10 cellular contexts compared by ENCODE assay signal in the genomic region with DNA sequence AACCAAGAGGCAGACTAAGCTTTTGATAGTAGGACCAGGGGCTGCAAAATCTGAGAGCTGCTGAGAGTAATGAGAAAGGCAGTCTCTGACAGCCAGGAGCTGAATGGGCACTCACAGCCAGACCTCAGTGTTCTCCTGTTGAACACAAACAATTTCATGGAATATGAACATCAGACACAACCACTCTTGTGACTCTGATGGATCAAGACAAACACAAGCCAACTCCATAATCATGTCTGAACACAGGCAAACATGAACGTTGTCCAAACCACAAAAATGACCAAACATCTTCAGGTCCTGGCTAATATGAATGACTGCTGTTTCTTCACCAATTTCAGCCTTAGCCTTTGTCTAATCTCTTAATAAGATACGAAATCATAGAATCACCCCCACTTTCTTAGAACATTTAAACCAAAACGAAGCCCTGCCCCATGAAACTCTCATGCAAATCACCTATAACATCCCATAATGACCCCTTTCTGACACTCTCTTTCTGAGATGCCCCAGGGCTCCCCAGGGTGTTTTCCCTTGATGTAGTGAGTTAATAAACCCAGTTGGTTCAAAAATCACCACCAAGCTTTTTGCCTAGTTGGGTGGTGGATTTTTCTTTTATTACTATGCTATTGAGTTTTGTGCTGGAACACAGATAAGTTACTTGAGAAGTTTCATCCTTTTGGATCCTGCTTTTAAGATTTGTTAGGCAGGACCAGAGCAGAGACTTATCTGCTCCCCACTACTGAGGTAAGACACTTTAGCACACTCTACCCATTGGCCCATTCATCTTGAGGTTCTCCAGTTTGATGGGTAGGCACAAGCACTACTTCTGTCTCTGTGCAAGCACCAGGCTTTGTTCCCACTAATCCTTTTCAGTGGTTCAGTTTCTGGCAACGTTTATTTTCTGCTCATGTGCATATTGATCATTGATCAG. TPM values are rescaled to one million over a fixed set of nuclear protein-coding genes. Genes with fewer than 3 reads are reported as not detected.
A peak's percentile ranks its signal among the peaks of the same experiment; 100 is the strongest.
DNase-seq lines count a peak whose midpoint lies in the region; ATAC-seq and TF ChIP-seq lines count a peak whose summit lies in the region.
"Had no signal": no experiment of that assay in that cellular context is flagged by ENCODE, and none has a peak within 500 bp of the region (broad histone marks: within the 10 kb centered on the region; RNA-seq: fewer than 3 reads in every experiment).

No MANE protein-coding gene starts in this region.

- POLR2A ChIA-PET in OCI-LY7 (lab: Charles Lee), result interaction anchor here (0.7 to 4.4 kb wide), 21 partner anchors 10 to 310 kb away, joined by 3 to 53 read pairs (median 5); partner anchors contain the start of genes LIX1 and LNPEP

- WGBS in GM23248 (ENCODE audit: low coverage in 1 of 2, low lambda C conversion rate in 2 of 2, missing lambda C conversion rate in 2 of 2), 2 experiments, result 49 to 64% methylated on average over 4 of the region's 4 CpGs

- peaks cover 58% of the 10 kb centered on the region for H3K4me1 Mint-ChIP-seq in activated T-cell treated with anti-CD3 and anti-CD28 coated beads, Interleukin-2, amount 50 U/mL, for 4 hours (ENCODE audit: low read depth)

- DNase-seq in activated T-cell treated with anti-CD3 and anti-CD28 coated beads, Interleukin-2, amount 50 U/mL, for 4 hours, result no peak
- no peak for DNase-seq in activated T-cell treated with anti-CD3 and anti-CD28 coated beads for 4 hours
- peak; percentile 43 for DNase-seq in OCI-LY7 (ENCODE audit: low spot score)
- no peak for DNase-seq in sciatic nerve (ENCODE audit: low spot score)
- DNase-seq in iPS-NIHi7 (ENCODE audit: extremely low spot score), result no peak
- no peak for DNase-seq in GM23248
- DNase-seq in NCI-H1092 (lab: John Stamatoyannopoulos, UW), result no peak
- DNase-seq: NCI-H2171 had no signal

- peak overlapping the region; percentile 46 for H3K4me3 ChIP-seq in OCI-LY7 (ENCODE audit: low read depth, low read length, poor library complexity, severe bottlenecking)
- H3K4me3 ChIP-seq in GM23248, result no peak overlapping the region
- H3K4me3 ChIP-seq: lung had no signal

- H3K9me3 Mint-ChIP-seq in activated T-cell treated with anti-CD3 and anti-CD28 coated beads, Interleukin-2, amount 50 U/mL, for 4 hours, result no peaks in the 10 kb centered on the region

- H3K9me3 ChIP-seq in OCI-LY7 (ENCODE audit: low read length), result no peaks in the 10 kb centered on the region
- no peaks in the 10 kb centered on the region for H3K9me3 ChIP-seq in GM23248 (ENCODE audit: low read depth)

- no peak overlapping the region for H3K9ac ChIP-seq in GM23248

- intact Hi-C loops in OCI-LY7 (cut with micrococcal nuclease; ENCODE audit: unreplicated experiment) (loop anchor here (1.0 to 2.0 kb wide), 2 partner anchors 92 to 268 kb away; no protein-coding TSS in a partner anchor), sciatic nerve (cut with DNase I) (no loop called here)

- H3K4me1 ChIP-seq in OCI-LY7 (ENCODE audit: insufficient read depth, low read length, poor library complexity, severe bottlenecking) (peaks cover 57% of the 10 kb centered on the region), GM23248 (ENCODE audit: insufficient read depth) (no peaks in the 10 kb centered on the region)

- H3F3A ChIP-seq in GM23248 (ENCODE audit: insufficient read depth), result no peaks in the 10 kb centered on the region

- H3K27me3 Mint-ChIP-seq in activated T-cell treated with anti-CD3 and anti-CD28 coated beads, Interleukin-2, amount 50 U/mL, for 4 hours (ENCODE audit: low read depth), result no peaks in the 10 kb centered on the region

- CTCF ChIA-PET in OCI-LY7 (lab: Charles Lee; ENCODE audit: unreplicated experiment), result interaction anchor here (1.5 to 3.1 kb wide), 7 partner anchors 63 to 295 kb away, joined by 3 to 22 read pairs (median 9); partner anchors contain the start of gene LIX1

- H3K4me2 ChIP-seq in OCI-LY7 (ENCODE audit: low read length), result peak overlapping the region; percentile 71
- no peak overlapping the region for H3K4me2 ChIP-seq in GM23248 (ENCODE audit: unreplicated experiment)

- ATAC-seq in activated T-cell treated with anti-CD3 and anti-CD28 coated beads, Interleukin-2, amount 50 U/mL, for 4 hours, result peak; percentile 63 to 68
- ATAC-seq in HG02798 (IDR thresholded peaks at IDR 0.05; ENCODE audit: poor library complexity, unreplicated experiment), result peak; percentile 79
- peak; percentile 59 for ATAC-seq in sciatic nerve

- H4K20me1 ChIP-seq in OCI-LY7 (ENCODE audit: insufficient read depth, low read length) (no peaks in the 10 kb centered on the region), GM23248 (ENCODE audit: insufficient read depth) (no peaks in the 10 kb centered on the region)

- in situ Hi-C loops in GM23248 (cut with MboI), result loop anchor here (10.0 kb wide), 1 partner anchor 294 kb away; no protein-coding TSS in a partner anchor

- H3K27me3 ChIP-seq in GM23248 (replicated peaks; ENCODE audit: insufficient read depth), result no peaks in the 10 kb centered on the region

- H3K4me3 Mint-ChIP-seq in activated T-cell treated with anti-CD3 and anti-CD28 coated beads, Interleukin-2, amount 50 U/mL, for 4 hours, result no peak overlapping the region

- H3K9me2 ChIP-seq in OCI-LY7 (ENCODE audit: insufficient read depth, low read length), result no peaks in the 10 kb centered on the region
- no peaks in the 10 kb centered on the region for H3K9me2 ChIP-seq in GM23248 (ENCODE audit: insufficient read depth)

- H3K36me3 ChIP-seq in OCI-LY7 (ENCODE audit: insufficient read depth, low read length) (no peaks in the 10 kb centered on the region), GM23248 (ENCODE audit: low read depth) (no peaks in the 10 kb centered on the region)

- no peak for TF ChIP-seq CTCF in OCI-LY7 (conservative IDR thresholded peaks at IDR 0.05; ENCODE audit: low read length)

- BruUV-seq in OCI-LY7 (replicated peaks; lab: Mats Ljungman, UMichigan), result no TSS peak

- H3K36me3 Mint-ChIP-seq in activated T-cell treated with anti-CD3 and anti-CD28 coated beads, Interleukin-2, amount 50 U/mL, for 4 hours (ENCODE audit: insufficient read depth), result no peaks in the 10 kb centered on the region

- H3K79me2 ChIP-seq in OCI-LY7 (ENCODE audit: insufficient read depth, low read depth, low read length) (no peaks in the 10 kb centered on the region), GM23248 (ENCODE audit: insufficient read depth) (no peaks in the 10 kb centered on the region)

- peak overlapping the region; percentile 96 for H2AFZ ChIP-seq in OCI-LY7 (ENCODE audit: low read length)
- H2AFZ ChIP-seq in GM23248, result no peak overlapping the region

- H3K27ac ChIP-seq in OCI-LY7 (ENCODE audit: low read depth, low read length, poor library complexity, severe bottlenecking), result peak overlapping the region; percentile 63
- no peak overlapping the region for H3K27ac ChIP-seq in GM23248

RNA-seq across cellular contexts. Expression of gene ERAP2, which starts 5.9 kb away (rescaled TPM):
- 10 to 100 TPM; 11.2 to 32.2 (median 15.2) TPM for total RNA-seq in activated T-cell treated with anti-CD3 and anti-CD28 coated beads, Interleukin-2, amount 50 U/mL, for 4 hours
- 29.3 and 35.6 TPM in 2 replicates for total RNA-seq in OCI-LY7 (2014; rRNA removed; shearing (Covaris generic))
- 19.5 and 26.2 TPM in 2 replicates for total RNA-seq in OCI-LY7 (2022)
- 14.8 TPM for total RNA-seq in sciatic nerve
- 0.38 and 1.8 TPM in 2 replicates for total RNA-seq in GM23248 (2014; rRNA removed; shearing (Covaris generic))
- 0.32 and 1.1 TPM in 2 replicates for polyA plus RNA-seq in GM23248 (2016; fragmentation: Nextera tagmentation; extraction: Ambion mirVana)
